In the genomic region with DNA sequence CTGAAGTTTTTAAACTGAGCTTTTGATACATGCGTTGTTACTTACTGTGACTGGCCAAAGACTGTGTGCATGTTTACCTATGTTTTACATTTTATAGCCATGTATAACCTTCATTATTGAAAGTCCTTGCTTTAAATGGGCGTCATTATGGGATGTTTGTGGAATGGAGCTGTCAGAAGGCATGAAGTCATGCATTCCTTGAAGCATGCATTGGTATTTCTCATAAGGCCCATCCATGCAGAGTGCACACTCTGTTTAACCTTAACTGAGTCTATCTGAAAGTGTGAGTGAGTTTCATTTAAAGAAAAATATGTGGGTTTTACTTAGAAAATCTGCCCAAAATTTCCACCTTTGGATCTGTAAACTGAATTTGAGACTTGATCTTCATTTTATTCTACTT, we compare ENCODE assay signal across 12 cellular contexts. TPM values are rescaled to one million over a fixed set of nuclear protein-coding genes. Genes with fewer than 3 reads are reported as not detected.
A peak's percentile ranks its signal among the peaks of the same experiment; 100 is the strongest.
DNase-seq lines count a peak whose midpoint lies in the region; ATAC-seq and TF ChIP-seq lines count a peak whose summit lies in the region.
"Had no signal": no experiment of that assay in that cellular context is flagged by ENCODE, and none has a peak within 500 bp of the region (broad histone marks: within the 10 kb centered on the region; RNA-seq: fewer than 3 reads in every experiment).

No MANE protein-coding gene starts in this region.

- peaks cover 88% of the 10 kb centered on the region for H3K4me1 Mint-ChIP-seq in central memory CD8-positive, alpha-beta T cell
- H3K4me1 Mint-ChIP-seq in naive thymus-derived CD8-positive, alpha-beta T cell, result peaks cover 25 to 96% (median 85%) of the 10 kb centered on the region in 4 donors

- peak; percentile 83 for DNase-seq in AG04449 (ENCODE audit: low read depth, low spot score)
- no peak for DNase-seq in central memory CD8-positive, alpha-beta T cell (ENCODE audit: low spot score in 2 of 2)
- no peak for DNase-seq in naive thymus-derived CD8-positive, alpha-beta T cell
- DNase-seq in DMS79 treated with DMSO at 0.1 percent for 48 hours (lab: John Stamatoyannopoulos, UW), result no peak
- DNase-seq in iPS-NIHi11 (ENCODE audit: low spot score), result no peak
- DNase-seq: small intestine; stimulated activated naive CD4-positive, alpha-beta T cell treated with Interleukin-2 at 50 U/mL for 16 hours had no signal

- peak overlapping the region; percentile 9 for H3K27ac Mint-ChIP-seq in central memory CD8-positive, alpha-beta T cell (ENCODE audit: low read depth)
- H3K27ac Mint-ChIP-seq in naive thymus-derived CD8-positive, alpha-beta T cell, result peak overlapping the region; percentile 82 to 96 (median 93)
- H3K27ac Mint-ChIP-seq: dendritic cell treated with granulocyte-macrophage colony-stimulating factor and Interleukin-4, amounts not matched to agents 40 ng/mL and 50 ng/mL, for 4 days had no signal

- peak overlapping the region; percentile 9 for H3K27ac ChIP-seq in HUES48 (ENCODE audit: low read depth, low read length)
- H3K27ac ChIP-seq: C4-2B had no signal

- H3K9me3 Mint-ChIP-seq in central memory CD8-positive, alpha-beta T cell, result no peaks in the 10 kb centered on the region
- no peaks in the 10 kb centered on the region for H3K9me3 Mint-ChIP-seq in naive thymus-derived CD8-positive, alpha-beta T cell
- H3K9me3 Mint-ChIP-seq: dendritic cell treated with granulocyte-macrophage colony-stimulating factor and Interleukin-4, amounts not matched to agents 40 ng/mL and 50 ng/mL, for 4 days had no signal

- peaks cover 33% of the 10 kb centered on the region for H3K36me3 Mint-ChIP-seq in central memory CD8-positive, alpha-beta T cell (ENCODE audit: insufficient read depth)
- peaks cover 8 to 20% (median 12%) of the 10 kb centered on the region in 3 donors for H3K36me3 Mint-ChIP-seq in naive thymus-derived CD8-positive, alpha-beta T cell

- no peak for ATAC-seq in central memory CD8-positive, alpha-beta T cell (replicated peaks; ENCODE audit: extremely low read depth, poor library complexity, severe bottlenecking)
- ATAC-seq in naive thymus-derived CD8-positive, alpha-beta T cell, result no peak
- ATAC-seq in GM21423 (IDR thresholded peaks at IDR 0.05; ENCODE audit: unreplicated experiment) (no peak), GM21528 (IDR thresholded peaks at IDR 0.05; ENCODE audit: low FRiP score, unreplicated experiment) (no peak)

- no peak overlapping the region for H3K4me3 ChIP-seq in AG04449 (ENCODE audit: low read depth, low read length)
- H3K4me3 ChIP-seq in HUES48 (ENCODE audit: low read depth, low read length), result no peak overlapping the region

- H3K27me3 Mint-ChIP-seq in central memory CD8-positive, alpha-beta T cell, result no peaks in the 10 kb centered on the region
- H3K27me3 Mint-ChIP-seq in naive thymus-derived CD8-positive, alpha-beta T cell, result no peaks in the 10 kb centered on the region
- H3K27me3 Mint-ChIP-seq: dendritic cell treated with granulocyte-macrophage colony-stimulating factor and Interleukin-4, amounts not matched to agents 40 ng/mL and 50 ng/mL, for 4 days had no signal

- H3K9me3 ChIP-seq in HUES48 (ENCODE audit: control insufficient read depth, insufficient read depth, low read length), result no peaks in the 10 kb centered on the region

- H3K27me3 ChIP-seq in HUES48 (ENCODE audit: control insufficient read depth, insufficient read depth, low read length), result no peaks in the 10 kb centered on the region

- TF ChIP-seq CTCF in AG04449 (IDR thresholded peaks at IDR 0.05; ENCODE audit: insufficient read depth, low read length, missing control alignments), result no peak

- POLR2A ChIA-PET in AG04449 (lab: Yijun Ruan, JAX), result no interaction called here
- POLR2A ChIA-PET in naive thymus-derived CD8-positive, alpha-beta T cell (lab: Charles Lee), result interaction anchor here (0.9 to 1.4 kb wide), 2 partner anchors 8 to 9 kb away, joined by 3 to 4 read pairs; no protein-coding TSS in a partner anchor

- CTCF ChIA-PET in AG04449 (lab: Yijun Ruan, JAX), result interaction anchor here (0.8 to 9.3 kb wide), 6 partner anchors 9 to 623 kb away, joined by 3 to 90 read pairs (median 6); a partner anchor contains a TSS

- no peaks in the 10 kb centered on the region for H3K36me3 ChIP-seq in HUES48 (ENCODE audit: control insufficient read depth, insufficient read depth, low read length)

- H3K9ac ChIP-seq in HUES48 (ENCODE audit: low read depth, low read length), result no peak overlapping the region

- peak overlapping the region; percentile 40 for H3K4me3 Mint-ChIP-seq in central memory CD8-positive, alpha-beta T cell
- H3K4me3 Mint-ChIP-seq in naive thymus-derived CD8-positive, alpha-beta T cell, result peak overlapping the region; percentile 46 to 98 (median 67)
- H3K4me3 Mint-ChIP-seq: dendritic cell treated with granulocyte-macrophage colony-stimulating factor and Interleukin-4, amounts not matched to agents 40 ng/mL and 50 ng/mL, for 4 days had no signal

- H3K4me1 ChIP-seq in HUES48 (ENCODE audit: control insufficient read depth, insufficient read depth, low read length), result peaks cover 63% of the 10 kb centered on the region

RNA-seq across cellular contexts. Expression of a gene that starts 51.1 kb away (rescaled TPM):
- 10 to 100 TPM; 76.8 to 82.9 TPM for total RNA-seq in naive thymus-derived CD8-positive, alpha-beta T cell
- 100 to 1,000 TPM; 107 to 114 (median 110) TPM for polyA plus RNA-seq in naive thymus-derived CD8-positive, alpha-beta T cell
